In genomic region chr6:53544500-53545308, GRCh38 we compare ENCODE assay signal across 1 cellular context.
A peak's percentile ranks its signal among the peaks of the same experiment; 100 is the strongest.
TF ChIP-seq lines count a peak whose summit lies in the region.

Gene GCLC, minus strand, starts transcription at chr6:53545101. Its CDS starts 456 bp downstream, at chr6:53544645.

TF ChIP-seq in HepG2, 621 proteins besides CTCF, POLR2A, EP300 and RAD21 (continued from another document and continues in another):
- TF ChIP-seq SAFB2 (CRISPR knock-in tag; IDR thresholded peaks at IDR 0.05; ENCODE audit: borderline replicate concordance, low read depth) (peak; percentile 96), ZNF703 (CRISPR knock-in tag; IDR thresholded peaks at IDR 0.05; ENCODE audit: borderline replicate concordance) (no peak), KLF16 (CRISPR knock-in tag; IDR thresholded peaks at IDR 0.05) (peak in 1 of 2 experiments; percentile 97; a peak in 2 of 4 replicates), MBD4 (IDR thresholded peaks at IDR 0.05; ENCODE audit: borderline replicate concordance, low read length) (no peak), ZSCAN31 (CRISPR knock-in tag; IDR thresholded peaks at IDR 0.05; ENCODE audit: low read depth) (peak; percentile 99), ZNF343 (CRISPR knock-in tag; IDR thresholded peaks at IDR 0.05) (peak; percentile 85; the same call in 1 of the 2 replicates), ZBTB44 (CRISPR knock-in tag; IDR thresholded peaks at IDR 0.05) (peak; percentile 96; the same call in 1 of the 2 replicates), CHD2 (IDR thresholded peaks at IDR 0.05; ENCODE audit: low read depth, low read length) (peak; percentile 89), SUZ12 (IDR thresholded peaks at IDR 0.05; ENCODE audit: low read depth, low read length) (no peak), KMT2B (CRISPR knock-in tag; IDR thresholded peaks at IDR 0.05) (peak; percentile 92), ZFP62 (CRISPR knock-in tag; IDR thresholded peaks at IDR 0.05) (0 out of 2 replicates have a peak, but pooled peaks have one; percentile 71), E2F2 (CRISPR knock-in tag; IDR thresholded peaks at IDR 0.05; ENCODE audit: borderline replicate concordance) (peak; percentile 48; the same call in 1 of the 2 replicates), AHDC1 (CRISPR knock-in tag; IDR thresholded peaks at IDR 0.05; ENCODE audit: borderline replicate concordance) (0 out of 2 replicates have a peak, but pooled peaks have one; percentile 16), ZBTB1 (CRISPR knock-in tag; IDR thresholded peaks at IDR 0.05; ENCODE audit: borderline replicate concordance) (0 out of 2 replicates have a peak, but pooled peaks have one; percentile 9), ZNF44 (CRISPR knock-in tag; IDR thresholded peaks at IDR 0.05) (no peak), ZBTB39 (CRISPR knock-in tag; IDR thresholded peaks at IDR 0.05) (peak; percentile 93), MTA3 (CRISPR knock-in tag; IDR thresholded peaks at IDR 0.05) (no peak), PAWR (CRISPR knock-in tag; IDR thresholded peaks at IDR 0.05; ENCODE audit: borderline replicate concordance) (no peak), CBX1 (IDR thresholded peaks at IDR 0.05; ENCODE audit: low read depth) (peak; percentile 69), FOXA3 (CRISPR knock-in tag; IDR thresholded peaks at IDR 0.05) (peak; percentile 84), HDAC2 (CRISPR knock-in tag; IDR thresholded peaks at IDR 0.05) (peak; percentile 85), HNRNPUL1 (IDR thresholded peaks at IDR 0.05; ENCODE audit: low read depth, low read length) (peak; percentile 42; the same call in 1 of the 2 replicates), ZBTB8A (CRISPR knock-in tag; IDR thresholded peaks at IDR 0.05; ENCODE audit: borderline replicate concordance, low read depth) (no peak; the same call in 1 of the 2 replicates), MZF1 (CRISPR knock-in tag; IDR thresholded peaks at IDR 0.05; ENCODE audit: borderline replicate concordance) (no peak; the same call in 1 of the 2 replicates), TSC22D2 (CRISPR knock-in tag; IDR thresholded peaks at IDR 0.05; ENCODE audit: borderline replicate concordance) (peak; percentile 98), KAT8 (CRISPR knock-in tag; IDR thresholded peaks at IDR 0.05) (peak; percentile 94), HDAC1 (CRISPR knock-in tag; IDR thresholded peaks at IDR 0.05) (peak; percentile 86), ZNF883 (CRISPR knock-in tag; IDR thresholded peaks at IDR 0.05; ENCODE audit: not compliant biosample characterization) (peak; percentile 56), SMAD9 (CRISPR knock-in tag; IDR thresholded peaks at IDR 0.05) (0 out of 2 replicates have a peak, but pooled peaks have one; percentile 57), HOXA9 (CRISPR knock-in tag; IDR thresholded peaks at IDR 0.05; ENCODE audit: borderline replicate concordance) (0 out of 2 replicates have a peak, but pooled peaks have one; percentile 77), BORCS8-MEF2B (CRISPR knock-in tag; IDR thresholded peaks at IDR 0.05) (peak; percentile 98), ZBTB43 (CRISPR knock-in tag; conservative IDR thresholded peaks at IDR 0.05) (peak; percentile 74; the same call in 1 of the 2 replicates), CCAR2 (optimal IDR thresholded peaks at IDR 0.05; ENCODE audit: low read depth, low read length) (no peak), NONO (IDR thresholded peaks at IDR 0.05) (no peak), NONO (CRISPR knock-in tag; conservative IDR thresholded peaks at IDR 0.05) (peak; percentile 95), KDM6A (CRISPR knock-in tag; IDR thresholded peaks at IDR 0.05; ENCODE audit: low read depth) (no peak), SSRP1 (CRISPR knock-in tag; IDR thresholded peaks at IDR 0.05) (0 out of 2 replicates have a peak, but pooled peaks have one; percentile 51), PREB (CRISPR knock-in tag; IDR thresholded peaks at IDR 0.05) (no peak), TEF (CRISPR knock-in tag; IDR thresholded peaks at IDR 0.05) (no peak), ZNF558 (CRISPR knock-in tag; IDR thresholded peaks at IDR 0.05; ENCODE audit: borderline replicate concordance) (peak; percentile 97; the same call in 1 of the 2 replicates), MATR3 (CRISPR knock-in tag; IDR thresholded peaks at IDR 0.05) (no peak), NR0B2 (CRISPR knock-in tag; IDR thresholded peaks at IDR 0.05) (peak; percentile 93), NR2F6 (IDR thresholded peaks at IDR 0.05) (0 out of 2 replicates have a peak, but pooled peaks have one; percentile 29), NR2F6 (CRISPR knock-in tag; IDR thresholded peaks at IDR 0.05) (peak; percentile 74), ZNF296 (CRISPR knock-in tag; conservative IDR thresholded peaks at IDR 0.05) (no peak), ZNF761 (CRISPR knock-in tag; conservative IDR thresholded peaks at IDR 0.05) (peak; percentile 98), ZNF224 (CRISPR knock-in tag; IDR thresholded peaks at IDR 0.05) (peak; percentile 34; the same call in 1 of the 2 replicates), ZNF484 (CRISPR knock-in tag; IDR thresholded peaks at IDR 0.05; ENCODE audit: borderline replicate concordance, low read depth) (no peak), ESRRA (CRISPR knock-in tag; IDR thresholded peaks at IDR 0.05; ENCODE audit: low read depth) (peak; percentile 77; the same call in 1 of the 2 replicates), ZNF562 (CRISPR knock-in tag; IDR thresholded peaks at IDR 0.05; ENCODE audit: borderline replicate concordance) (0 out of 2 replicates have a peak, but pooled peaks have one; percentile 69), ZBTB33 (CRISPR knock-in tag; IDR thresholded peaks at IDR 0.05) (peak; percentile 80), U2AF1 (optimal IDR thresholded peaks at IDR 0.05; ENCODE audit: low read depth, low read length) (no peak)
